In the genomic region with DNA sequence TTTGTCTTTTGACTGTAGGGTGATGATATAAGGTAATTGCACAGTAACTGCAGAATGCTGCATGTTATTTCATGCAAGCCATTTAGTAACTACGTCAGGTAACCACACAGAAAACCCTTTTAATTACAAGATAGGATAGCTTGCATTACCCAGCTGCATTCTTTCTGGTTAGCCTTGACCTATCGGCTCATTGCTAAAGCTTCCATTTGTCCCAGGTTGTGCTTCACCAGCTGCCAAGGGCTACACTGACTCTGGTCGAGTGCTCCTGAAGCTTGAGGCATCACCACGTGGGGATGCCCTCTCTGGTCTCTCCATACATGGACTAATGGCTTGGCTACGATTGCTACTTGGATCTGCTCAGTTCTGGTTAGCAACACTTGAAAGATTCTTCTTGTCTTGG, we compare ENCODE assay signal across 15 cellular contexts.
"Had no signal": no experiment of that assay in that cellular context is flagged by ENCODE, and none has a peak within 500 bp of the region (broad histone marks: within the 10 kb centered on the region; RNA-seq: fewer than 3 reads in every experiment).

No MANE protein-coding gene starts in this region.

- H3K4me3 ChIP-seq: gastrocnemius medialis, pancreas, psoas muscle, right atrium auricular region had no signal

- H3K27ac ChIP-seq: gastrocnemius medialis, pancreas, psoas muscle, right atrium auricular region had no signal

- H3K4me3 Mint-ChIP-seq: dendritic cell treated with granulocyte-macrophage colony-stimulating factor and Interleukin-4, amounts not matched to agents 40 ng/mL and 50 ng/mL, for 4 days; memory B cell; natural killer cell treated with Interleukin-12 subunit alpha and Interleukin-12 subunit beta and Interleukin-15 and Interleukin-18, amount 100 ng/mL, for 72 hours had no signal

- H3K4me1 ChIP-seq: gastrocnemius medialis, pancreas, psoas muscle had no signal

- H3K27me3 ChIP-seq: gastrocnemius medialis, pancreas, right atrium auricular region had no signal

- H3K27me3 Mint-ChIP-seq: dendritic cell treated with granulocyte-macrophage colony-stimulating factor and Interleukin-4, amounts not matched to agents 40 ng/mL and 50 ng/mL, for 4 days; memory B cell; natural killer cell treated with Interleukin-12 subunit alpha and Interleukin-12 subunit beta and Interleukin-15 and Interleukin-18, amount 100 ng/mL, for 72 hours had no signal

- H3K27ac Mint-ChIP-seq: activated naive CD4-positive, alpha-beta T cell treated with anti-CD3 and anti-CD28 coated beads, Interleukin-2, amount 50 U/mL, for 72 hours; dendritic cell treated with granulocyte-macrophage colony-stimulating factor and Interleukin-4, amounts not matched to agents 40 ng/mL and 50 ng/mL, for 4 days; memory B cell; natural killer cell treated with Interleukin-12 subunit alpha and Interleukin-12 subunit beta and Interleukin-15 and Interleukin-18, amount 100 ng/mL, for 72 hours had no signal

- H3K36me3 ChIP-seq: gastrocnemius medialis, pancreas, right atrium auricular region had no signal

- ATAC-seq: activated naive CD4-positive, alpha-beta T cell treated with anti-CD3 and anti-CD28 coated beads, Interleukin-2, amount 50 U/mL, for 72 hours; gastrocnemius medialis; left cardiac atrium; natural killer cell treated with Interleukin-12 subunit alpha and Interleukin-12 subunit beta and Interleukin-15 and Interleukin-18, amount 100 ng/mL, for 72 hours; pancreas; psoas muscle; stimulated activated naive CD8-positive, alpha-beta T cell treated with anti-CD3 and anti-CD28 coated beads, Interleukin-15, Interleukin-2, amounts not matched to agents 100 U/mL and 50 U/mL, for 24 hours had no signal

- H3K9me3 Mint-ChIP-seq: activated naive CD4-positive, alpha-beta T cell treated with anti-CD3 and anti-CD28 coated beads, Interleukin-2, amount 50 U/mL, for 72 hours; dendritic cell treated with granulocyte-macrophage colony-stimulating factor and Interleukin-4, amounts not matched to agents 40 ng/mL and 50 ng/mL, for 4 days; memory B cell; natural killer cell treated with Interleukin-12 subunit alpha and Interleukin-12 subunit beta and Interleukin-15 and Interleukin-18, amount 100 ng/mL, for 72 hours had no signal

- DNase-seq: activated T-cell treated with anti-CD3 and anti-CD28 coated beads, Interleukin-2, amount 50 U/mL, for 1 hour; effector CD4-positive, alpha-beta T cell; gastrocnemius medialis; hippocampal formation; left cardiac atrium; pancreas; psoas muscle; stimulated activated CD4-positive, alpha-beta T cell treated with anti-CD3 and anti-CD28 coated beads, Interleukin-4, amount 100 ng/mL, for 4 hours; stimulated activated naive CD8-positive, alpha-beta T cell treated with anti-CD3 and anti-CD28 coated beads, Interleukin-15, Interleukin-2, amounts not matched to agents 100 U/mL and 50 U/mL, for 24 hours; T-helper 1 cell had no signal

- H3K36me3 Mint-ChIP-seq: activated naive CD4-positive, alpha-beta T cell treated with anti-CD3 and anti-CD28 coated beads, Interleukin-2, amount 50 U/mL, for 72 hours; natural killer cell treated with Interleukin-12 subunit alpha and Interleukin-12 subunit beta and Interleukin-15 and Interleukin-18, amount 100 ng/mL, for 72 hours had no signal
